Comparison of ENCODE assay signal across 1 cellular context in the genomic region with DNA sequence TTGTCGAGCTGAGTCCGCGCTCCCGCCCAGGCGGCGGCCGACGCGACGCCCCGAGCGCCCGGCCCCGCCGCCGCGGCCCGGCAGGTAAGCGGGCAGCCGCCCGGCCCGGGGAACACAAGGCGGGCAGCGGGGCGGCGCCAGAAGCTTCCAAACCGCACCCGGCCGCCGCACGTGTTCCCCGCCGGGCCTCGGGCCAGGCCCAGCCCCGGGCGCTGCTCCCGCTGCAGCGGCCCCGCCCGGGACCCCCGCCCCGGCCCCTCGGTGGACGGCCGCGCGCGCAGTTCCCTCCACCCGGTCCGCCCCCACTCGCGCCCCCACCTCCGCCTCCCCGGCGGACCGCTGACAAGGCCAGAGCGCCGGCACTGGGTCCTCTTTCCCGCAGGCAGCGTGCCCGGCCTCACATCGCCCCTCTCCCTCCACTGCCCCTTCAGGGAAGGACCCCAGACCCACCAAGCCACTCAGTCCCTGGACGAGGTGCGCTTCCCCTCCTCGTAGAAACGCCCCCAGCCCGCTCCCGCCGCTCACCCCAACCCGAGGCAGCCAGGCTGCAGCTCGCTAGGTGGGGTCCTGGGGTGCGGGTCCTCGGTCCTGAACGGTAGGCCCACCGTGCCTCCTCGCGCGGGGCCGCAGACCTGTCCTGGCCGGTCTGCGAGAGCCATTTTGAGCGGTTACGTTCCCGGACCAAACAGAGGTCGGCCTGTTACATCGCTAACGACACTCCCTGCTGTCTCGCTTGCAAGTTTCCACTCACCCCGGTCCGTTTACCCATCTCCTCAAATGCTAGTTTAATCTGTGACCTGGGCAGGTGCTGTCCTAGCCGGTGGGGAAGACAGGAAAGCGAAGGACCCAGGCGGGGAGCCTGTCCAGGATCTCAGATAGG.
A peak's percentile ranks its signal among the peaks of the same experiment; 100 is the strongest.
TF ChIP-seq lines count a peak whose summit lies in the region.

No MANE protein-coding gene starts in this region.

TF ChIP-seq in HepG2, 621 proteins besides CTCF, POLR2A, EP300 and RAD21 (continued from another document and continues in another):
- TF ChIP-seq, protein P1, sequence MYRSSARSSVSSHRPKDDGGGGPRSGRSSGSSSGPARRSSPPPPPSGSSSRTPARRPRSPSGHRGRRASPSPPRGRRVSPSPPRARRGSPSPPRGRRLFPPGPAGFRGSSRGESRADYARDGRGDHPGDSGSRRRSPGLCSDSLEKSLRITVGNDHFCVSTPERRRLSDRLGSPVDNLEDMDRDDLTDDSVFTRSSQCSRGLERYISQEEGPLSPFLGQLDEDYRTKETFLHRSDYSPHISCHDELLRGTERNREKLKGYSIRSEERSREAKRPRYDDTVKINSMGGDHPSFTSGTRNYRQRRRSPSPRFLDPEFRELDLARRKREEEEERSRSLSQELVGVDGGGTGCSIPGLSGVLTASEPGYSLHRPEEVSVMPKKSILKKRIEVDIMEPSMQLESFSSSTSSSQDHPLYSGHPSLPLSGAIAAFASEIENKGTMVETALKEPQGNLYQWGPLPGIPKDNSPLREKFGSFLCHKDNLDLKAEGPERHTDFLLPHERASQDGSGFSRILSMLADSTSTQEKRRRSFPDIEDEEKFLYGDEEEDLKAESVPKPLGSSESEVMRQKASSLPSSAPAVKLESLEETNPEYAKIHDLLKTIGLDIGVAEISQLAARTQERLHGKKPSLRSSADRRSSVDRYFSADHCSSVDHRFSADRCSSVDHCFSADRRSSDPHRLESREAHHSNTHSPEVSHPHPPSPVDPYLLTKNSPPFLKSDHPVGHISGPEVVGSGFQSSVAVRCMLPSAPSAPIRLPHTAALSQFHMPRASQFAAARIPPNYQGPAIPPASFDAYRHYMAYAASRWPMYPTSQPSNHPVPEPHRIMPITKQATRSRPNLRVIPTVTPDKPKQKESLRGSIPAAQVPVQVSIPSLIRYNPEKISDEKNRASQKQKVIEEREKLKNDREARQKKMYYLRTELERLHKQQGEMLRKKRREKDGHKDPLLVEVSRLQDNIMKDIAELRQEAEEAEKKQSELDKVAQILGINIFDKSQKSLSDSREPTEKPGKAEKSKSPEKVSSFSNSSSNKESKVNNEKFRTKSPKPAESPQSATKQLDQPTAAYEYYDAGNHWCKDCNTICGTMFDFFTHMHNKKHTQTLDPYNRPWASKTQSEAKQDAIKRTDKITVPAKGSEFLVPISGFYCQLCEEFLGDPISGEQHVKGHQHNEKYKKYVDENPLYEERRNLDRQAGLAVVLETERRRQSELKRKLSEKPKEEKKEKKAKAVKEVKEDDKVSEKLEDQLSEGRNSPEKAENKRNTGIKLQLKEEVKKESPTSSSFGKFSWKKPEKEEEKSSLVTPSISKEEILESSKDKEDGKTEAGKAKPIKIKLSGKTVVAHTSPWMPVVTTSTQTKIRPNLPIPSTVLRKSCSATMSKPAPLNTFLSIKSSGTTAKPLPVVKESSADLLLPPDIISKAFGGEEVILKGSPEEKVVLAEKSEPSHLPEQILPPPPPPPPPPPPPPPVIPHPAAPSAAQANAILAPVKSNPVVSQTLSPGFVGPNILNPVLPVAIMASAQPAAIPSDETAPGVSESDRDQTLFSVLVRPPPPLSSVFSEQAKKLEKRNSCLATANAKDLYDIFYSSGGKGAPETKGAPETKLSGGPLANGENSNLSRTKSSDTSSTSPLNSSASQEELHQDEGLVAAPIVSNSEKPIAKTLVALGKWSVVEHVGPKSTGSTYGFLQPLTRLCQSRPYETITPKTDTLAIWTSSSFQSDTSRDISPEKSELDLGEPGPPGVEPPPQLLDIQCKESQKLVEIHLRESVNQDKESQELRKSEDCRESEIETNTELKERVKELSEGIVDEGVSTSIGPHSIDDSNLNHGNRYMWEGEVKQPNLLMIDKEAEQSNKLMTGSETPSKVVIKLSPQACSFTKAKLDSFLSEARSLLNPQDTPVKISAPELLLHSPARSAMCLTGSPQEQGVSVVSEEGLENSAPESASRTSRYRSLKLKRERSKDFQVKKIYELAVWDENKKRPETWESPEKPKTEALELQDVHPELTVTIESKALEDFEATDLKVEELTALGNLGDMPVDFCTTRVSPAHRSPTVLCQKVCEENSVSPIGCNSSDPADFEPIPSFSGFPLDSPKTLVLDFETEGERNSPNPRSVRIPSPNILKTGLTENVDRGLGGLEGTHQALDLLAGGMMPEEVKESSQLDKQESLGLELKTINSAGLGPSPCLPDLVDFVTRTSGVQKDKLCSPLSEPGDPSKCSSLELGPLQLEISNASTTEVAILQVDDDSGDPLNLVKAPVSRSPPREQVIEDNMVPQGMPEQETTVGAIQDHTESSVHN (CRISPR knock-in tag; IDR thresholded peaks at IDR 0.05): 0 out of 2 replicates have a peak, but pooled peaks have one; percentile 67
- TF ChIP-seq ZBTB8A (CRISPR knock-in tag; IDR thresholded peaks at IDR 0.05; ENCODE audit: borderline replicate concordance, low read depth) (no peak), STAG1 (CRISPR knock-in tag; IDR thresholded peaks at IDR 0.05) (no peak), ZNF781 (CRISPR knock-in tag; IDR thresholded peaks at IDR 0.05; ENCODE audit: borderline replicate concordance, not compliant biosample characterization) (no peak), ZNF121 (CRISPR knock-in tag; IDR thresholded peaks at IDR 0.05) (no peak), ZNF33B (CRISPR knock-in tag; IDR thresholded peaks at IDR 0.05) (no peak), TEAD2 (CRISPR knock-in tag; IDR thresholded peaks at IDR 0.05) (no peak), NFE2L1 (CRISPR knock-in tag; IDR thresholded peaks at IDR 0.05; ENCODE audit: borderline replicate concordance) (no peak), HDAC1 (CRISPR knock-in tag; IDR thresholded peaks at IDR 0.05) (0 out of 2 replicates have a peak, but pooled peaks have one; percentile 17), SMAD9 (CRISPR knock-in tag; IDR thresholded peaks at IDR 0.05) (no peak), SP4 (CRISPR knock-in tag; IDR thresholded peaks at IDR 0.05) (no peak), NFYB (CRISPR knock-in tag; IDR thresholded peaks at IDR 0.05) (no peak), MLLT10 (CRISPR knock-in tag; IDR thresholded peaks at IDR 0.05) (no peak), STAT5B (CRISPR knock-in tag; IDR thresholded peaks at IDR 0.05) (no peak), JDP2 (CRISPR knock-in tag; IDR thresholded peaks at IDR 0.05; ENCODE audit: borderline replicate concordance) (no peak), PTBP1 (IDR thresholded peaks at IDR 0.05; ENCODE audit: low read depth, low read length, poor library complexity, severe bottlenecking) (no peak), KMT2B (CRISPR knock-in tag; IDR thresholded peaks at IDR 0.05) (no peak; the same call in 1 of the 2 replicates), ZNF598 (CRISPR knock-in tag; IDR thresholded peaks at IDR 0.05; ENCODE audit: borderline replicate concordance) (no peak), ZFP90 (CRISPR knock-in tag; IDR thresholded peaks at IDR 0.05; ENCODE audit: borderline replicate concordance) (no peak), SRY (CRISPR knock-in tag; IDR thresholded peaks at IDR 0.05) (peak; percentile 52; the same call in 1 of the 2 replicates), FOSL1 (CRISPR knock-in tag; IDR thresholded peaks at IDR 0.05; ENCODE audit: borderline replicate concordance) (no peak), NAIF1 (CRISPR knock-in tag; IDR thresholded peaks at IDR 0.05; ENCODE audit: borderline replicate concordance) (no peak), SOX6 (IDR thresholded peaks at IDR 0.05) (no peak), SOX6 (CRISPR knock-in tag; IDR thresholded peaks at IDR 0.05) (no peak), GPN1 (CRISPR knock-in tag; IDR thresholded peaks at IDR 0.05; ENCODE audit: borderline replicate concordance) (no peak)
- TF ChIP-seq, protein P2, sequence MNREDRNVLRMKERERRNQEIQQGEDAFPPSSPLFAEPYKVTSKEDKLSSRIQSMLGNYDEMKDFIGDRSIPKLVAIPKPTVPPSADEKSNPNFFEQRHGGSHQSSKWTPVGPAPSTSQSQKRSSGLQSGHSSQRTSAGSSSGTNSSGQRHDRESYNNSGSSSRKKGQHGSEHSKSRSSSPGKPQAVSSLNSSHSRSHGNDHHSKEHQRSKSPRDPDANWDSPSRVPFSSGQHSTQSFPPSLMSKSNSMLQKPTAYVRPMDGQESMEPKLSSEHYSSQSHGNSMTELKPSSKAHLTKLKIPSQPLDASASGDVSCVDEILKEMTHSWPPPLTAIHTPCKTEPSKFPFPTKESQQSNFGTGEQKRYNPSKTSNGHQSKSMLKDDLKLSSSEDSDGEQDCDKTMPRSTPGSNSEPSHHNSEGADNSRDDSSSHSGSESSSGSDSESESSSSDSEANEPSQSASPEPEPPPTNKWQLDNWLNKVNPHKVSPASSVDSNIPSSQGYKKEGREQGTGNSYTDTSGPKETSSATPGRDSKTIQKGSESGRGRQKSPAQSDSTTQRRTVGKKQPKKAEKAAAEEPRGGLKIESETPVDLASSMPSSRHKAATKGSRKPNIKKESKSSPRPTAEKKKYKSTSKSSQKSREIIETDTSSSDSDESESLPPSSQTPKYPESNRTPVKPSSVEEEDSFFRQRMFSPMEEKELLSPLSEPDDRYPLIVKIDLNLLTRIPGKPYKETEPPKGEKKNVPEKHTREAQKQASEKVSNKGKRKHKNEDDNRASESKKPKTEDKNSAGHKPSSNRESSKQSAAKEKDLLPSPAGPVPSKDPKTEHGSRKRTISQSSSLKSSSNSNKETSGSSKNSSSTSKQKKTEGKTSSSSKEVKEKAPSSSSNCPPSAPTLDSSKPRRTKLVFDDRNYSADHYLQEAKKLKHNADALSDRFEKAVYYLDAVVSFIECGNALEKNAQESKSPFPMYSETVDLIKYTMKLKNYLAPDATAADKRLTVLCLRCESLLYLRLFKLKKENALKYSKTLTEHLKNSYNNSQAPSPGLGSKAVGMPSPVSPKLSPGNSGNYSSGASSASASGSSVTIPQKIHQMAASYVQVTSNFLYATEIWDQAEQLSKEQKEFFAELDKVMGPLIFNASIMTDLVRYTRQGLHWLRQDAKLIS (CRISPR knock-in tag; IDR thresholded peaks at IDR 0.05): no peak
- TF ChIP-seq, protein P3, sequence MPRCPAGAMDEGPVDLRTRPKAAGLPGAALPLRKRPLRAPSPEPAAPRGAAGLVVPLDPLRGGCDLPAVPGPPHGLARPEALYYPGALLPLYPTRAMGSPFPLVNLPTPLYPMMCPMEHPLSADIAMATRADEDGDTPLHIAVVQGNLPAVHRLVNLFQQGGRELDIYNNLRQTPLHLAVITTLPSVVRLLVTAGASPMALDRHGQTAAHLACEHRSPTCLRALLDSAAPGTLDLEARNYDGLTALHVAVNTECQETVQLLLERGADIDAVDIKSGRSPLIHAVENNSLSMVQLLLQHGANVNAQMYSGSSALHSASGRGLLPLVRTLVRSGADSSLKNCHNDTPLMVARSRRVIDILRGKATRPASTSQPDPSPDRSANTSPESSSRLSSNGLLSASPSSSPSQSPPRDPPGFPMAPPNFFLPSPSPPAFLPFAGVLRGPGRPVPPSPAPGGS (CRISPR knock-in tag; IDR thresholded peaks at IDR 0.05): no peak
- TF ChIP-seq, protein P4, sequence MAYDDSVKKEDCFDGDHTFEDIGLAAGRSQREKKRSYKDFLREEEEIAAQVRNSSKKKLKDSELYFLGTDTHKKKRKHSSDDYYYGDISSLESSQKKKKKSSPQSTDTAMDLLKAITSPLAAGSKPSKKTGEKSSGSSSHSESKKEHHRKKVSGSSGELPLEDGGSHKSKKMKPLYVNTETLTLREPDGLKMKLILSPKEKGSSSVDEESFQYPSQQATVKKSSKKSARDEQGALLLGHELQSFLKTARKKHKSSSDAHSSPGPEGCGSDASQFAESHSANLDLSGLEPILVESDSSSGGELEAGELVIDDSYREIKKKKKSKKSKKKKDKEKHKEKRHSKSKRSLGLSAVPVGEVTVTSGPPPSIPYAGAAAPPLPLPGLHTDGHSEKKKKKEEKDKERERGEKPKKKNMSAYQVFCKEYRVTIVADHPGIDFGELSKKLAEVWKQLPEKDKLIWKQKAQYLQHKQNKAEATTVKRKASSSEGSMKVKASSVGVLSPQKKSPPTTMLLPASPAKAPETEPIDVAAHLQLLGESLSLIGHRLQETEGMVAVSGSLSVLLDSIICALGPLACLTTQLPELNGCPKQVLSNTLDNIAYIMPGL (CRISPR knock-in tag; IDR thresholded peaks at IDR 0.05; ENCODE audit: borderline replicate concordance in 1 of 2, low read depth in 1 of 2): no peak; a peak in 1 of 4 replicates
- TF ChIP-seq, protein P5, sequence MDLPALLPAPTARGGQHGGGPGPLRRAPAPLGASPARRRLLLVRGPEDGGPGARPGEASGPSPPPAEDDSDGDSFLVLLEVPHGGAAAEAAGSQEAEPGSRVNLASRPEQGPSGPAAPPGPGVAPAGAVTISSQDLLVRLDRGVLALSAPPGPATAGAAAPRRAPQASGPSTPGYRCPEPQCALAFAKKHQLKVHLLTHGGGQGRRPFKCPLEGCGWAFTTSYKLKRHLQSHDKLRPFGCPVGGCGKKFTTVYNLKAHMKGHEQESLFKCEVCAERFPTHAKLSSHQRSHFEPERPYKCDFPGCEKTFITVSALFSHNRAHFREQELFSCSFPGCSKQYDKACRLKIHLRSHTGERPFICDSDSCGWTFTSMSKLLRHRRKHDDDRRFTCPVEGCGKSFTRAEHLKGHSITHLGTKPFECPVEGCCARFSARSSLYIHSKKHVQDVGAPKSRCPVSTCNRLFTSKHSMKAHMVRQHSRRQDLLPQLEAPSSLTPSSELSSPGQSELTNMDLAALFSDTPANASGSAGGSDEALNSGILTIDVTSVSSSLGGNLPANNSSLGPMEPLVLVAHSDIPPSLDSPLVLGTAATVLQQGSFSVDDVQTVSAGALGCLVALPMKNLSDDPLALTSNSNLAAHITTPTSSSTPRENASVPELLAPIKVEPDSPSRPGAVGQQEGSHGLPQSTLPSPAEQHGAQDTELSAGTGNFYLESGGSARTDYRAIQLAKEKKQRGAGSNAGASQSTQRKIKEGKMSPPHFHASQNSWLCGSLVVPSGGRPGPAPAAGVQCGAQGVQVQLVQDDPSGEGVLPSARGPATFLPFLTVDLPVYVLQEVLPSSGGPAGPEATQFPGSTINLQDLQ (CRISPR knock-in tag; IDR thresholded peaks at IDR 0.05): no peak
- TF ChIP-seq, protein P6, sequence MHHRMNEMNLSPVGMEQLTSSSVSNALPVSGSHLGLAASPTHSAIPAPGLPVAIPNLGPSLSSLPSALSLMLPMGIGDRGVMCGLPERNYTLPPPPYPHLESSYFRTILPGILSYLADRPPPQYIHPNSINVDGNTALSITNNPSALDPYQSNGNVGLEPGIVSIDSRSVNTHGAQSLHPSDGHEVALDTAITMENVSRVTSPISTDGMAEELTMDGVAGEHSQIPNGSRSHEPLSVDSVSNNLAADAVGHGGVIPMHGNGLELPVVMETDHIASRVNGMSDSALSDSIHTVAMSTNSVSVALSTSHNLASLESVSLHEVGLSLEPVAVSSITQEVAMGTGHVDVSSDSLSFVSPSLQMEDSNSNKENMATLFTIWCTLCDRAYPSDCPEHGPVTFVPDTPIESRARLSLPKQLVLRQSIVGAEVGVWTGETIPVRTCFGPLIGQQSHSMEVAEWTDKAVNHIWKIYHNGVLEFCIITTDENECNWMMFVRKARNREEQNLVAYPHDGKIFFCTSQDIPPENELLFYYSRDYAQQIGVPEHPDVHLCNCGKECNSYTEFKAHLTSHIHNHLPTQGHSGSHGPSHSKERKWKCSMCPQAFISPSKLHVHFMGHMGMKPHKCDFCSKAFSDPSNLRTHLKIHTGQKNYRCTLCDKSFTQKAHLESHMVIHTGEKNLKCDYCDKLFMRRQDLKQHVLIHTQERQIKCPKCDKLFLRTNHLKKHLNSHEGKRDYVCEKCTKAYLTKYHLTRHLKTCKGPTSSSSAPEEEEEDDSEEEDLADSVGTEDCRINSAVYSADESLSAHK (CRISPR knock-in tag; IDR thresholded peaks at IDR 0.05; ENCODE audit: borderline replicate concordance): no peak
- TF ChIP-seq, protein P7, sequence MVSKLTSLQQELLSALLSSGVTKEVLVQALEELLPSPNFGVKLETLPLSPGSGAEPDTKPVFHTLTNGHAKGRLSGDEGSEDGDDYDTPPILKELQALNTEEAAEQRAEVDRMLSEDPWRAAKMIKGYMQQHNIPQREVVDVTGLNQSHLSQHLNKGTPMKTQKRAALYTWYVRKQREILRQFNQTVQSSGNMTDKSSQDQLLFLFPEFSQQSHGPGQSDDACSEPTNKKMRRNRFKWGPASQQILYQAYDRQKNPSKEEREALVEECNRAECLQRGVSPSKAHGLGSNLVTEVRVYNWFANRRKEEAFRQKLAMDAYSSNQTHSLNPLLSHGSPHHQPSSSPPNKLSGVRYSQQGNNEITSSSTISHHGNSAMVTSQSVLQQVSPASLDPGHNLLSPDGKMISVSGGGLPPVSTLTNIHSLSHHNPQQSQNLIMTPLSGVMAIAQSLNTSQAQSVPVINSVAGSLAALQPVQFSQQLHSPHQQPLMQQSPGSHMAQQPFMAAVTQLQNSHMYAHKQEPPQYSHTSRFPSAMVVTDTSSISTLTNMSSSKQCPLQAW (CRISPR knock-in tag; IDR thresholded peaks at IDR 0.05): no peak
